8 cellular contexts compared by ENCODE assay signal in genomic region chr1:11804666-11805453, GRCh38. TPM values are rescaled to one million over a fixed set of nuclear protein-coding genes. Genes with fewer than 3 reads are reported as not detected.
DNase-seq lines count a peak whose midpoint lies in the region; ATAC-seq and TF ChIP-seq lines count a peak whose summit lies in the region.

No MANE protein-coding gene starts in this region.

- peak overlapping the region; percentile 95 to 97 for H3K27ac Mint-ChIP-seq in natural killer cell

- H3K36me3 ChIP-seq in esophagus (ENCODE audit: control insufficient read depth in 2 of 2, insufficient read depth in 2 of 2, low read length in 1 of 2), result peaks cover 5 to 18% of the 10 kb centered on the region in 2 donors

- no peaks in the 10 kb centered on the region for H3K36me3 Mint-ChIP-seq in natural killer cell

- peak overlapping the region; percentile 99 for H3K4me3 Mint-ChIP-seq in natural killer cell

- no peaks in the 10 kb centered on the region for H3K9me3 Mint-ChIP-seq in natural killer cell

- TF ChIP-seq CTCF in natural killer cell (IDR thresholded peaks at IDR 0.05), result no peak

- no peaks in the 10 kb centered on the region for H3K27me3 Mint-ChIP-seq in natural killer cell (ENCODE audit: low read depth in 2 of 2)

- H3K27me3 ChIP-seq in esophagus (ENCODE audit: control insufficient read depth in 1 of 2, insufficient read depth in 2 of 2, low read length in 2 of 2), result no peaks in the 10 kb centered on the region

- peaks cover 4 to 10% of the 10 kb centered on the region in 2 donors for H3K4me1 ChIP-seq in esophagus (ENCODE audit: control insufficient read depth in 2 of 2, insufficient read depth in 2 of 2, low read length in 1 of 2)

- 2 to 3% methylated on average over 22 of the region's 22 CpGs for WGBS in esophagus, 2 donors

- intact Hi-C loops in natural killer cell (cut with micrococcal nuclease), result loop anchor here (10.0 kb wide), 1 partner anchor 150 kb away; the partner anchor contains the start of genes FBXO2 and FBXO44

- peak overlapping the region; percentile 97 to 98 for H3K27ac ChIP-seq in esophagus (ENCODE audit: low read depth in 2 of 2, low read length in 1 of 2)

- ATAC-seq in natural killer cell (no peak), left lobe of liver (no peak), GM21576 (IDR thresholded peaks at IDR 0.05; ENCODE audit: unreplicated experiment) (no peak), HG02623 (IDR thresholded peaks at IDR 0.05; ENCODE audit: unreplicated experiment) (no peak)

- DNase-seq in Daoy (ENCODE audit: low read depth), result peak; percentile 66
- DNase-seq in NCI-H1092 treated with DMSO at 0.1 percent for 48 hours (lab: John Stamatoyannopoulos, UW), result peak; percentile 74
- DNase-seq in activated CD4-positive, alpha-beta T cell treated with anti-CD3 and anti-CD28 coated beads for 48 hours, result peak; percentile 50
- no peak for DNase-seq in natural killer cell
- no peak for DNase-seq in left lobe of liver (ENCODE audit: low spot score)

- no peaks in the 10 kb centered on the region for H3K9me3 ChIP-seq in esophagus (ENCODE audit: control insufficient read depth in 2 of 2, insufficient read depth in 1 of 2, low read depth in 1 of 2, low read length in 1 of 2)

- peak overlapping the region; percentile 73 to 78 for H3K4me3 ChIP-seq in esophagus (ENCODE audit: low read depth in 1 of 2, low read length in 2 of 2)

- peaks cover 68% of the 10 kb centered on the region in 2 donors for H3K4me1 Mint-ChIP-seq in natural killer cell

RNA-seq across cellular contexts. Expression of gene MTHFR, which starts 0.9 kb away (rescaled TPM):
- total RNA-seq in Daoy (2014; rRNA removed; shearing (Covaris generic)), result 4.7 and 8.6 TPM in 2 replicates
- 1 to 10 TPM; 8.2 to 9.4 TPM for polyA plus RNA-seq in esophagus
- total RNA-seq in natural killer cell (10 to 100 TPM; 61.8 to 78.4 (median 69.5) TPM), left lobe of liver (14.9 TPM)

RNA-seq across cellular contexts. Expression of gene CLCN6, which starts 1.1 kb away (rescaled TPM):
- 12.4 TPM in 2 replicates for total RNA-seq in Daoy (2014; rRNA removed; shearing (Covaris generic))
- 1 to 10 TPM; 4.9 to 9.1 TPM for polyA plus RNA-seq in esophagus
- 10 to 100 TPM; 21.4 to 28.6 (median 25.6) TPM for total RNA-seq in natural killer cell
- 10.8 TPM for total RNA-seq in left lobe of liver

RNA-seq across cellular contexts. Expression of gene NPPA, which starts 42.7 kb away (rescaled TPM):
- not detected in 2 replicates for total RNA-seq in Daoy (2014; rRNA removed; shearing (Covaris generic))
- polyA plus RNA-seq in esophagus, result under 1 TPM; 0.11 to 0.63 TPM
- total RNA-seq in natural killer cell (not detected), left lobe of liver (not detected)

RNA-seq across cellular contexts. Expression of gene C1orf167, which starts 42.9 kb away (rescaled TPM):
- not detected in 2 replicates for total RNA-seq in Daoy (2014; rRNA removed; shearing (Covaris generic))
- 1 to 10 TPM in 1 of 2 donors, under 1 TPM in 1; 0.98 to 1.3 TPM for polyA plus RNA-seq in esophagus
- total RNA-seq in natural killer cell (under 1 TPM in 1 of 3 donors, not detected in 2; 0.15 TPM), left lobe of liver (not detected)

RNA-seq across cellular contexts. Expression of gene NPPB, which starts 53.9 kb away (rescaled TPM):
- 38.6 and 78.9 TPM in 2 replicates for total RNA-seq in Daoy (2014; rRNA removed; shearing (Covaris generic))
- under 1 TPM; 0.66 to 0.83 TPM for polyA plus RNA-seq in esophagus
- total RNA-seq in natural killer cell, result not detected
- total RNA-seq in left lobe of liver, result not detected

Comparison
In these comparisons a context has a peak if more than half of its experiments do, and no peak if none do; other contexts are left out.
1. DNase-seq: peak in Daoy (single experiment), NCI-H1092 treated with DMSO at 0.1 percent for 48 hours (single experiment) and activated CD4-positive, alpha-beta T cell treated with anti-CD3 and anti-CD28 coated beads for 48 hours (single experiment); none in natural killer cell (single experiment) and left lobe of liver (single experiment).